Comparison of ENCODE assay signal across 1 cellular context in the genomic region with DNA sequence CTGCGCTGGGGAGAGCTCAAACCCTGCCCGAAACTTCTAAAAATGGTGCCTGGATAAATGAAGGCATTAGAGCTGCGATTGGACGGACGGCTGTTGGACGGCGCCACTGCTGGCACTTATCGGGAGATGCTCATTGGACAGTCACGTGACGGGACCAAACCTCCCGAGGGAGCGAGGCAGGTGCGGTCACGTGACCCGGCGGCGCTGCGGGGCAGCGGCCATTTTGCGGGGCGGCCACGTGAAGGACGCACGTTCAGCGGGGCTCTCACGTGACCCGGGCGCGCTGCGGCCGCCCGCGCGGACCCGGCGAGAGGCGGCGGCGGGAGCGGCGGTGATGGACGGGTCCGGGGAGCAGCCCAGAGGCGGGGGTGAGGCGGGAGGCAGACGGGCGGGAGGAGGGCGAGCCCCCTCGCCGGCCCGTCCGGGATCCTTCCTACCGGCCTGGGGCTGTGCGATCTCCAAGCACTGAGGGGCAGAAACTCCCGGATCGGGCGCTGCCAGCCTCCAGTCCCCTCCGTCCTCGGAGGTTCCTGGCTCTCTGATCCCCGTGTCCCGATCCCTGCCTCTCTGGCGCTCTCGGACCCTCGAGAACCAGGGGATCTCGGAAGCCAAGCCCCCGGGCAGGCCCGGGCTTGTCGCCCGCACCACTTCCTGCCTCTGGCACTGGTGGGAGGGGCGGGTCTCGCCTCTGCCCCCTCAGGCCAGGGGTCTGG.
TF ChIP-seq lines count a peak whose summit lies in the region.

TSS of gene BAX (plus strand) at position 281 of the 713 bp plus-strand sequence. CDS start at position 335, 54 bp downstream.

TF ChIP-seq in WTC11, 78 proteins besides CTCF, POLR2A, EP300 and RAD21 (continued from another document):
- TF ChIP-seq, protein P1, sequence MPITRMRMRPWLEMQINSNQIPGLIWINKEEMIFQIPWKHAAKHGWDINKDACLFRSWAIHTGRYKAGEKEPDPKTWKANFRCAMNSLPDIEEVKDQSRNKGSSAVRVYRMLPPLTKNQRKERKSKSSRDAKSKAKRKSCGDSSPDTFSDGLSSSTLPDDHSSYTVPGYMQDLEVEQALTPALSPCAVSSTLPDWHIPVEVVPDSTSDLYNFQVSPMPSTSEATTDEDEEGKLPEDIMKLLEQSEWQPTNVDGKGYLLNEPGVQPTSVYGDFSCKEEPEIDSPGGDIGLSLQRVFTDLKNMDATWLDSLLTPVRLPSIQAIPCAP (CRISPR knock-in tag; IDR thresholded peaks at IDR 0.05), result 0 out of 2 replicates have a peak, but pooled peaks have one; percentile 24
- no peak for TF ChIP-seq ELF4 (CRISPR knock-in tag; IDR thresholded peaks at IDR 0.05; ENCODE audit: low read depth)
